17 cellular contexts compared by ENCODE assay signal in the genomic region with DNA sequence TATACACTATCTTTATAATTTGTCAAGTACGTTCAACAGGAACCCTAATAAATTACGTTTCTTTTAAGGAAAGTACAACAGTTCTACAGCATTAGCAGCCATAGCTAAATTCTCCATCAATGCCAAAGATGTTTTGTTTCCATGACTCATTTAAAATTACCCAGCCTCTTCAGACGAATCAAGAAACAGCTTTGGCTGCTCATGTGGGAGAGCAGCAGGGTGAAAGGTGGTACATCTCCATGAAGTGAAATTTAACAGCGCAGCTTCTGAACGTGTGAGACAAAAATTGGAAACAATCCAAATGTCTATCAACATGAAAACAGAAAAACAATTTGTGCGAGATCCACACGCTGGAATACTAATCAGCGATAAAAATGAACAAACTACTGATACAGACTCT.
DNase-seq lines count a peak whose midpoint lies in the region; ATAC-seq and TF ChIP-seq lines count a peak whose summit lies in the region.
"Had no signal": no experiment of that assay in that cellular context is flagged by ENCODE, and none has a peak within 500 bp of the region (broad histone marks: within the 10 kb centered on the region; RNA-seq: fewer than 3 reads in every experiment).

No MANE protein-coding gene starts in this region.

- no peak overlapping the region for H3K4me3 Mint-ChIP-seq in activated T-helper 1 cell treated with anti-CD3 and anti-CD28 coated beads, Interleukin-12 subunit alpha, Interleukin-12 subunit beta, Interleukin-2, Interleukin-4 antibody, amounts not matched to agents 30 ng/mL and 10 ng/mL and 1 ng/mL, durations not matched to agents 14 hours and 24 hours and 36 hours
- H3K4me3 Mint-ChIP-seq: B cell; CD4-positive, alpha-beta T cell; GM23338 had no signal

- no peaks in the 10 kb centered on the region for H3K27me3 Mint-ChIP-seq in activated T-helper 1 cell treated with anti-CD3 and anti-CD28 coated beads, Interleukin-12 subunit alpha, Interleukin-12 subunit beta, Interleukin-2, Interleukin-4 antibody, amounts not matched to agents 30 ng/mL and 10 ng/mL and 1 ng/mL, durations not matched to agents 14 hours and 24 hours and 36 hours (ENCODE audit: insufficient read depth)
- H3K27me3 Mint-ChIP-seq: B cell; CD4-positive, alpha-beta T cell had no signal

- H3K4me1 ChIP-seq in left ventricle myocardium inferior (no peaks in the 10 kb centered on the region), esophagus muscularis mucosa (no peaks in the 10 kb centered on the region)

- no peak overlapping the region for H3K4me3 ChIP-seq in left ventricle myocardium inferior
- no peak overlapping the region for H3K4me3 ChIP-seq in epithelial cell of esophagus (ENCODE audit: low read length)
- no peak overlapping the region for H3K4me3 ChIP-seq in esophagus muscularis mucosa
- H3K4me3 ChIP-seq: GM12878, GM23338 had no signal

- DNase-seq in Right ventricle myocardium superior, result no peak
- no peak for DNase-seq in left ventricle myocardium inferior
- DNase-seq in NCI-H69 (lab: John Stamatoyannopoulos, UW), result peak; percentile 33
- DNase-seq in epithelial cell of esophagus (ENCODE audit: low read depth), result peak; percentile 11
- DNase-seq in iris pigment epithelial cell (ENCODE audit: low read depth), result peak; percentile 29
- no peak for DNase-seq in activated T-helper 1 cell treated with anti-CD3 and anti-CD28 coated beads, Interleukin-12 subunit alpha, Interleukin-12 subunit beta, Interleukin-2, Interleukin-4 antibody, amounts not matched to agents 30 ng/mL and 10 ng/mL and 1 ng/mL, durations not matched to agents 14 hours and 24 hours and 36 hours (ENCODE audit: low spot score)
- DNase-seq in esophagus muscularis mucosa (ENCODE audit: extremely low spot score), result no peak
- DNase-seq: C1 segment of cervical spinal cord; Calu3; CD4-positive, alpha-beta T cell; DMS 273 treated with DMSO at 0.1 percent for 48 hours; H7 had no signal

- TF ChIP-seq POLR2A in esophagus muscularis mucosa (IDR thresholded peaks at IDR 0.05; ENCODE audit: low read depth), result no peak

- no peaks in the 10 kb centered on the region for H3K4me1 Mint-ChIP-seq in activated T-helper 1 cell treated with anti-CD3 and anti-CD28 coated beads, Interleukin-12 subunit alpha, Interleukin-12 subunit beta, Interleukin-2, Interleukin-4 antibody, amounts not matched to agents 30 ng/mL and 10 ng/mL and 1 ng/mL, durations not matched to agents 14 hours and 24 hours and 36 hours (ENCODE audit: low read depth)
- H3K4me1 Mint-ChIP-seq: B cell had no signal

- H3K9me3 Mint-ChIP-seq in activated T-helper 1 cell treated with anti-CD3 and anti-CD28 coated beads, Interleukin-12 subunit alpha, Interleukin-12 subunit beta, Interleukin-2, Interleukin-4 antibody, amounts not matched to agents 30 ng/mL and 10 ng/mL and 1 ng/mL, durations not matched to agents 14 hours and 24 hours and 36 hours, result peaks cover 4% of the 10 kb centered on the region
- H3K9me3 Mint-ChIP-seq: GM23338 had no signal

- no peak overlapping the region for H3K27ac Mint-ChIP-seq in activated T-helper 1 cell treated with anti-CD3 and anti-CD28 coated beads, Interleukin-12 subunit alpha, Interleukin-12 subunit beta, Interleukin-2, Interleukin-4 antibody, amounts not matched to agents 30 ng/mL and 10 ng/mL and 1 ng/mL, durations not matched to agents 14 hours and 24 hours and 36 hours
- H3K27ac Mint-ChIP-seq: B cell; CD4-positive, alpha-beta T cell; GM23338 had no signal

- WGBS in esophagus muscularis mucosa, result 73% methylated on average over 8 of the region's 8 CpGs

- no peak for TF ChIP-seq EP300 in esophagus muscularis mucosa (IDR thresholded peaks at IDR 0.05)

- H3K36me3 ChIP-seq in left ventricle myocardium inferior (no peaks in the 10 kb centered on the region), esophagus muscularis mucosa (no peaks in the 10 kb centered on the region)

- no peaks in the 10 kb centered on the region for H3K27me3 ChIP-seq in left ventricle myocardium inferior (ENCODE audit: low read depth)
- no peaks in the 10 kb centered on the region for H3K27me3 ChIP-seq in esophagus muscularis mucosa

- H3K9me3 ChIP-seq in left ventricle myocardium inferior (replicated peaks) (no peaks in the 10 kb centered on the region), esophagus muscularis mucosa (no peaks in the 10 kb centered on the region)

- no peak overlapping the region for H3K27ac ChIP-seq in left ventricle myocardium inferior (replicated peaks)
- H3K27ac ChIP-seq in esophagus muscularis mucosa (replicated peaks in 1 of 4), result no peak overlapping the region

- TF ChIP-seq CTCF in left ventricle myocardium inferior (IDR thresholded peaks at IDR 0.05; ENCODE audit: borderline replicate concordance) (no peak), epithelial cell of esophagus (IDR thresholded peaks at IDR 0.05; ENCODE audit: insufficient read depth, low read depth, low read length, missing control alignments) (no peak), esophagus muscularis mucosa (IDR thresholded peaks at IDR 0.05) (no peak)

- no peaks in the 10 kb centered on the region for H3K36me3 Mint-ChIP-seq in activated T-helper 1 cell treated with anti-CD3 and anti-CD28 coated beads, Interleukin-12 subunit alpha, Interleukin-12 subunit beta, Interleukin-2, Interleukin-4 antibody, amounts not matched to agents 30 ng/mL and 10 ng/mL and 1 ng/mL, durations not matched to agents 14 hours and 24 hours and 36 hours (ENCODE audit: low read depth)

- ATAC-seq in Right ventricle myocardium superior (ENCODE audit: poor library complexity) (peak; percentile 59), GM21576 (IDR thresholded peaks at IDR 0.05; ENCODE audit: unreplicated experiment) (no peak)
- ATAC-seq: GM12878, GM23338, HepG2 had no signal

- intact Hi-C loops in Right ventricle myocardium superior (cut with DNase I), result no loop called here
- intact Hi-C loops in left ventricle myocardium inferior (cut with micrococcal nuclease), result no loop called here
- intact Hi-C loops in activated T-helper 1 cell treated with anti-CD3 and anti-CD28 coated beads, Interleukin-12 subunit alpha, Interleukin-12 subunit beta, Interleukin-2, Interleukin-4 antibody, amounts not matched to agents 30 ng/mL and 10 ng/mL and 1 ng/mL, durations not matched to agents 14 hours and 24 hours and 36 hours (cut with micrococcal nuclease), result no loop called here
- intact Hi-C loops in esophagus muscularis mucosa (cut with DNase I), result no loop called here

Comparison
In these comparisons a context has a peak if more than half of its experiments do, and no peak if none do; other contexts are left out.
1. DNase-seq: peak in NCI-H69 (single experiment), epithelial cell of esophagus (single experiment) and iris pigment epithelial cell (single experiment); none in Right ventricle myocardium superior (single experiment), left ventricle myocardium inferior (single experiment), activated T-helper 1 cell treated with anti-CD3 and anti-CD28 coated beads, Interleukin-12 subunit alpha, Interleukin-12 subunit beta, Interleukin-2, Interleukin-4 antibody, amounts not matched to agents 30 ng/mL and 10 ng/mL and 1 ng/mL, durations not matched to agents 14 hours and 24 hours and 36 hours (single experiment) and esophagus muscularis mucosa (single experiment).